ENCODE assay signal across 8 cellular contexts in genomic region chr20:1437222-1437904, GRCh38. TPM values are rescaled to one million over a fixed set of nuclear protein-coding genes. Genes with fewer than 3 reads are reported as not detected.
DNase-seq lines count a peak whose midpoint lies in the region; ATAC-seq and TF ChIP-seq lines count a peak whose summit lies in the region.

No MANE protein-coding gene starts in this region.

- TF ChIP-seq CTCF in GM12875 (IDR thresholded peaks at IDR 0.05; ENCODE audit: borderline replicate concordance, insufficient read depth, low read depth, low read length) (peak; percentile 77), prostate gland (IDR thresholded peaks at IDR 0.05) (peak; percentile 41 to 84 (median 80)), uterus (IDR thresholded peaks at IDR 0.05) (peak; percentile 75 to 83 (median 78))

- intact Hi-C loops in Right ventricle myocardium inferior (cut with DNase I) (loop anchor here (1.0 kb wide), 1 partner anchor 124 kb away; no protein-coding TSS in a partner anchor), prostate gland (cut with DNase I) (loop anchor here (2.0 kb wide), 1 partner anchor 125 kb away; no protein-coding TSS in a partner anchor), uterus (cut with DNase I; ENCODE audit: low total_unique reads) (loop anchor here (5.0 kb wide), 1 partner anchor 125 kb away; no protein-coding TSS in a partner anchor)

- no peaks in the 10 kb centered on the region for H3K9me3 ChIP-seq in prostate gland
- H3K9me3 ChIP-seq in uterus, result no peaks in the 10 kb centered on the region

- H3K27me3 ChIP-seq in prostate gland (replicated peaks; ENCODE audit: insufficient read depth), result no peaks in the 10 kb centered on the region
- H3K27me3 ChIP-seq in uterus, result no peaks in the 10 kb centered on the region

- peaks cover 30% of the 10 kb centered on the region for H3K4me1 Mint-ChIP-seq in activated naive CD8-positive, alpha-beta T cell treated with anti-CD3 and anti-CD28 coated beads for 36 hours

- ATAC-seq in Right ventricle myocardium inferior (peak; percentile 52), HG03460 (IDR thresholded peaks at IDR 0.05; ENCODE audit: unreplicated experiment) (no peak)

- no peak overlapping the region for H3K4me3 Mint-ChIP-seq in activated naive CD8-positive, alpha-beta T cell treated with anti-CD3 and anti-CD28 coated beads for 36 hours

- H3K9me3 Mint-ChIP-seq in activated naive CD8-positive, alpha-beta T cell treated with anti-CD3 and anti-CD28 coated beads for 36 hours, result no peaks in the 10 kb centered on the region

- 52% methylated on average over 7 of the region's 7 CpGs for WGBS in prostate gland

- H3K36me3 ChIP-seq in prostate gland (peaks cover 0 to 2% of the 10 kb centered on the region in 2 donors), uterus (no peaks in the 10 kb centered on the region)

- peak; percentile 3 for DNase-seq in NCI-H1048 (lab: John Stamatoyannopoulos, UW)
- peak; percentile 70 to 85 for DNase-seq in SW 1271 (lab: John Stamatoyannopoulos, UW)
- DNase-seq in activated naive CD8-positive, alpha-beta T cell treated with anti-CD3 and anti-CD28 coated beads for 36 hours, result peak; percentile 71
- peak; percentile 88 for DNase-seq in Right ventricle myocardium inferior (ENCODE audit: missing footprints)
- peak; percentile 44 for DNase-seq in prostate gland (ENCODE audit: low spot score)
- peak; percentile 69 to 70 for DNase-seq in uterus

- H3K27me3 Mint-ChIP-seq in activated naive CD8-positive, alpha-beta T cell treated with anti-CD3 and anti-CD28 coated beads for 36 hours, result no peaks in the 10 kb centered on the region

- H3K36me3 Mint-ChIP-seq in activated naive CD8-positive, alpha-beta T cell treated with anti-CD3 and anti-CD28 coated beads for 36 hours, result peaks cover 16% of the 10 kb centered on the region

- TF ChIP-seq POLR2A in prostate gland (IDR thresholded peaks at IDR 0.05) (no peak), uterus (IDR thresholded peaks at IDR 0.05) (no peak)

- no peak overlapping the region for H3K4me3 ChIP-seq in GM12875 (ENCODE audit: low read depth, low read length)
- H3K4me3 ChIP-seq in prostate gland, result no peak overlapping the region
- H3K4me3 ChIP-seq in uterus, result no peak overlapping the region

- H3K4me1 ChIP-seq in prostate gland (replicated peaks) (no peaks in the 10 kb centered on the region), uterus (no peaks in the 10 kb centered on the region)

- H3K27ac Mint-ChIP-seq in activated naive CD8-positive, alpha-beta T cell treated with anti-CD3 and anti-CD28 coated beads for 36 hours, result no peak overlapping the region

- H3K27ac ChIP-seq in prostate gland (no peak overlapping the region), uterus (no peak overlapping the region)

RNA-seq across cellular contexts. Expression of gene NSFL1C, which starts 29.3 kb away (rescaled TPM):
- 10 to 100 TPM; 94.6 to 96.2 TPM for total RNA-seq in activated naive CD8-positive, alpha-beta T cell treated with anti-CD3 and anti-CD28 coated beads for 36 hours
- total RNA-seq in Right ventricle myocardium inferior (51.6 TPM), prostate gland (10 to 100 TPM; 43.0 to 54.5 TPM), uterus (10 to 100 TPM; 18.7 to 67.8 (median 35.8) TPM)

RNA-seq across cellular contexts. Expression of gene FKBP1A, which starts 44.5 kb away (rescaled TPM):
- total RNA-seq in activated naive CD8-positive, alpha-beta T cell treated with anti-CD3 and anti-CD28 coated beads for 36 hours, result 100 to 1,000 TPM; 315 to 324 TPM
- total RNA-seq in Right ventricle myocardium inferior, result 143 TPM
- 100 to 1,000 TPM; 103 to 161 TPM for total RNA-seq in prostate gland
- 100 to 1,000 TPM in 3 of 4 donors, 10 to 100 TPM in 1; 99.5 to 253 (median 206) TPM for total RNA-seq in uterus

RNA-seq across cellular contexts. Expression of gene SIRPB2, which starts 53.9 kb away (rescaled TPM):
- not detected for total RNA-seq in activated naive CD8-positive, alpha-beta T cell treated with anti-CD3 and anti-CD28 coated beads for 36 hours
- 4.0 TPM for total RNA-seq in Right ventricle myocardium inferior
- 1 to 10 TPM in 1 of 2 donors, under 1 TPM in 1; 0.36 to 3.2 TPM for total RNA-seq in prostate gland
- total RNA-seq in uterus, result 1 to 10 TPM in 2 of 4 donors, under 1 TPM in 1, not detected in 1; under 0.01 to 2.9 (median 1.7) TPM

Comparison
In these comparisons a context has a peak if more than half of its experiments do, and no peak if none do; other contexts are left out.
1. DNase-seq: peak in every context shown above with its lines; median percentile 88 in Right ventricle myocardium inferior; 78 in SW 1271; 71 in activated naive CD8-positive, alpha-beta T cell treated with anti-CD3 and anti-CD28 coated beads for 36 hours; 70 in uterus; 44 in prostate gland; 3 in NCI-H1048.